In genomic region chr11:103682318-103683184, GRCh38 we compare ENCODE assay signal across 8 cellular contexts.
DNase-seq lines count a peak whose midpoint lies in the region; ATAC-seq, FAIRE-seq and TF ChIP-seq lines count a peak whose summit lies in the region.

No MANE protein-coding gene starts in this region.

- no peak overlapping the region for H4K5ac ChIP-seq in H1 (ENCODE audit: insufficient read length, low read depth, low read length)

- H3K14ac ChIP-seq in H1 (ENCODE audit: insufficient read length) (no peak overlapping the region), mesenchymal stem cell (ENCODE audit: low read length in 2 of 2) (no peak overlapping the region)

- H3K79me2 ChIP-seq in H1 (ENCODE audit: control insufficient read depth in 1 of 2, insufficient read depth in 2 of 2, low read length in 2 of 2), result no peaks in the 10 kb centered on the region

- H3K4me3 ChIP-seq in CD8-positive, alpha-beta T cell (ENCODE audit: low read depth, low read length), result no peak overlapping the region
- no peak overlapping the region for H3K4me3 ChIP-seq in H1 (ENCODE audit: extremely low read depth in 1 of 4, insufficient read depth in 2 of 4, low read depth in 3 of 4, low read length in 4 of 4)
- H3K4me3 ChIP-seq in mesenchymal stem cell (ENCODE audit: insufficient read depth in 1 of 2, low read depth in 1 of 2, low read length in 2 of 2), result peak overlapping the region in 1 of 2 experiments; percentile 45

- POLR2A ChIA-PET in CD8-positive, alpha-beta T cell (lab: Charles Lee), result no interaction called here
- POLR2A ChIA-PET in H1 (lab: Charles Lee; ENCODE audit: partially characterized antibody), result interaction anchor here (3.0 kb wide), 1 partner anchor 56 kb away, joined by 7 read pairs; no protein-coding TSS in a partner anchor

- H3K9me3 ChIP-seq in CD8-positive, alpha-beta T cell (ENCODE audit: low read length), result no peaks in the 10 kb centered on the region
- H3K9me3 ChIP-seq in H1 (ENCODE audit: insufficient read depth in 2 of 2, low read depth in 1 of 2, low read length in 1 of 2) (no peaks in the 10 kb centered on the region), mesenchymal stem cell (ENCODE audit: control insufficient read depth, low read length) (peaks cover 7% of the 10 kb centered on the region)

- TF ChIP-seq CTCF in CD8-positive, alpha-beta T cell (IDR thresholded peaks at IDR 0.05), result peak; percentile 35
- TF ChIP-seq CTCF in H1 (IDR thresholded peaks at IDR 0.05; ENCODE audit: control extremely low read depth in 1 of 3, insufficient read depth in 1 of 3, low read depth in 1 of 3, low read length in 3 of 3), result peak; percentile 38 to 95 (median 81)

- no peak overlapping the region for H2BK120ac ChIP-seq in H1 (replicated peaks; ENCODE audit: low read depth, low read length)
- no peak overlapping the region for H2BK120ac ChIP-seq in mesenchymal stem cell (ENCODE audit: low read depth, low read length)

- H3K23me2 ChIP-seq in H1 (ENCODE audit: low read depth, low read length), result no peaks in the 10 kb centered on the region

- H4K91ac ChIP-seq in H1 (replicated peaks; ENCODE audit: insufficient read length, low read length) (peak overlapping the region; percentile 58), mesenchymal stem cell (ENCODE audit: low read length) (no peak overlapping the region)

- peak; percentile 3 to 60 (median 27) for DNase-seq in CD8-positive, alpha-beta T cell
- DNase-seq in NCI-H524 (lab: John Stamatoyannopoulos, UW), result peak; percentile 47 to 79
- peak; percentile 85 for DNase-seq in activated CD4-positive, alpha-beta T cell treated with anti-CD3 and anti-CD28 coated beads, Interleukin-2, amount 10 ng/mL, durations not matched to agents 24 days and 14 days
- peak; percentile 53 to 73 for DNase-seq in H1 (ENCODE audit: low read depth in 1 of 2, low spot score in 2 of 2)
- DNase-seq in mesenchymal stem cell, result peak; percentile 74
- peak; percentile 1 for DNase-seq in stimulated activated naive CD4-positive, alpha-beta T cell treated with Interleukin-2 at 50 U/mL for 16 hours (lab: John Stamatoyannopoulos, UW)

- H3K79me1 ChIP-seq in H1 (ENCODE audit: low read depth, low read length), result no peaks in the 10 kb centered on the region
- H3K79me1 ChIP-seq in mesenchymal stem cell (replicated peaks; ENCODE audit: low read length, poor library complexity, severe bottlenecking), result no peaks in the 10 kb centered on the region

- no peaks in the 10 kb centered on the region for H3K36me3 Mint-ChIP-seq in CD8-positive, alpha-beta T cell
- no peaks in the 10 kb centered on the region for H3K36me3 Mint-ChIP-seq in activated CD4-positive, alpha-beta T cell treated with anti-CD3 and anti-CD28 coated beads, Interleukin-2, amount 10 ng/mL, durations not matched to agents 24 days and 14 days (ENCODE audit: low read depth)

- no peaks in the 10 kb centered on the region for H4K20me1 ChIP-seq in H1 (replicated peaks in 1 of 2; ENCODE audit: control insufficient read depth in 1 of 2, insufficient read depth in 2 of 2, low read length in 2 of 2)

- H3K4me3 Mint-ChIP-seq in CD8-positive, alpha-beta T cell, result no peak overlapping the region
- no peak overlapping the region for H3K4me3 Mint-ChIP-seq in activated CD4-positive, alpha-beta T cell treated with anti-CD3 and anti-CD28 coated beads, Interleukin-2, amount 10 ng/mL, durations not matched to agents 24 days and 14 days

- H2BK15ac ChIP-seq in H1 (ENCODE audit: low read length) (no peak overlapping the region), mesenchymal stem cell (ENCODE audit: low read depth, poor library complexity, severe bottlenecking) (no peak overlapping the region)

- H2AK5ac ChIP-seq in H1 (ENCODE audit: low read depth, low read length) (no peak overlapping the region), mesenchymal stem cell (ENCODE audit: low read length, severe bottlenecking) (no peak overlapping the region)

- H3K56ac ChIP-seq in H1 (replicated peaks; ENCODE audit: insufficient read length, low read depth, low read length), result no peak overlapping the region

- WGBS in H1 (ENCODE audit: extremely low coverage in 1 of 2, insufficient coverage in 1 of 2, insufficient read length in 1 of 2, insufficient replicate concordance in 2 of 2, low coverage in 1 of 2, low lambda C conversion rate in 2 of 2, missing lambda C conversion rate in 1 of 2), 2 experiments, result 38% methylated on average over 8 of the region's 8 CpGs; no CpG with 5 or more reads in 1 of the 2 experiments
- 35% methylated on average over 8 of the region's 8 CpGs for WGBS in mesenchymal stem cell

- H4K8ac ChIP-seq in H1 (ENCODE audit: extremely low read depth, insufficient read depth, low read length), result no peak overlapping the region
- H4K8ac ChIP-seq in mesenchymal stem cell (ENCODE audit: low read length), result peak overlapping the region; percentile 36

- H2BK12ac ChIP-seq in H1 (ENCODE audit: low read depth, low read length) (no peak overlapping the region), mesenchymal stem cell (ENCODE audit: low read length in 2 of 2) (peak overlapping the region in 1 of 2 experiments; percentile 32)

- H2BK5ac ChIP-seq in H1 (ENCODE audit: low read depth, low read length), result no peak overlapping the region
- no peak overlapping the region for H2BK5ac ChIP-seq in mesenchymal stem cell (ENCODE audit: low read depth, low read length, poor library complexity, severe bottlenecking)

- peak; percentile 78 for ATAC-seq in CD8-positive, alpha-beta T cell
- ATAC-seq in GM19324 (IDR thresholded peaks at IDR 0.05; ENCODE audit: low FRiP score, unreplicated experiment), result peak; percentile 91
- ATAC-seq in HG03280 (IDR thresholded peaks at IDR 0.05; ENCODE audit: unreplicated experiment), result peak; percentile 97

- H3K4ac ChIP-seq in H1 (replicated peaks; ENCODE audit: insufficient read length, low read depth, low read length) (no peak overlapping the region), mesenchymal stem cell (ENCODE audit: low read depth in 1 of 2, low read length in 2 of 2) (no peak overlapping the region)

- H3K27me3 Mint-ChIP-seq in CD8-positive, alpha-beta T cell (ENCODE audit: low read depth), result no peaks in the 10 kb centered on the region
- no peaks in the 10 kb centered on the region for H3K27me3 Mint-ChIP-seq in activated CD4-positive, alpha-beta T cell treated with anti-CD3 and anti-CD28 coated beads, Interleukin-2, amount 10 ng/mL, durations not matched to agents 24 days and 14 days

- TF ChIP-seq POLR2A in H1 (IDR thresholded peaks at IDR 0.05; ENCODE audit: control extremely low read depth in 1 of 2, low read depth in 2 of 2, low read length in 2 of 2), result no peak

- H3K27ac ChIP-seq in CD8-positive, alpha-beta T cell (ENCODE audit: low read depth, low read length), result no peak overlapping the region
- H3K27ac ChIP-seq in H1 (ENCODE audit: low read depth, low read length) (no peak overlapping the region), mesenchymal stem cell (ENCODE audit: low read length, poor library complexity, severe bottlenecking) (no peak overlapping the region)

- TF ChIP-seq EP300 in H1 (IDR thresholded peaks at IDR 0.05; ENCODE audit: borderline replicate concordance in 1 of 2, low read depth in 2 of 2, low read length in 2 of 2), result no peak

- H3K4me2 ChIP-seq in H1 (ENCODE audit: insufficient read depth in 1 of 2, low read depth in 2 of 2, low read length in 2 of 2) (peak overlapping the region in 1 of 2 experiments; percentile 24; a peak in 1 of 4 replicates), mesenchymal stem cell (ENCODE audit: low read length, poor library complexity, severe bottlenecking) (no peak overlapping the region)

- H3K9ac ChIP-seq in H1 (replicated peaks in 1 of 4; ENCODE audit: extremely low read depth in 1 of 4, low read depth in 3 of 4, low read length in 3 of 4), result no peak overlapping the region
- peak overlapping the region; percentile 45 for H3K9ac ChIP-seq in mesenchymal stem cell (ENCODE audit: low read length)

- H2BK20ac ChIP-seq in H1 (ENCODE audit: low read length), result no peak overlapping the region

- TF ChIP-seq RAD21 in H1 (IDR thresholded peaks at IDR 0.05 in 1 of 2, conservative IDR thresholded peaks at IDR 0.05 in 1 of 2; ENCODE audit: low read depth in 2 of 2, low read length in 2 of 2), result peak; percentile 98

- H3K27ac Mint-ChIP-seq in CD8-positive, alpha-beta T cell, result no peak overlapping the region
- H3K27ac Mint-ChIP-seq in activated CD4-positive, alpha-beta T cell treated with anti-CD3 and anti-CD28 coated beads, Interleukin-2, amount 10 ng/mL, durations not matched to agents 24 days and 14 days, result no peak overlapping the region

- H2AFZ ChIP-seq in H1 (ENCODE audit: low read length) (peak overlapping the region; percentile 90), mesenchymal stem cell (ENCODE audit: low read depth, low read length) (no peak overlapping the region)

- peaks cover 4% of the 10 kb centered on the region for H3K4me1 Mint-ChIP-seq in CD8-positive, alpha-beta T cell (ENCODE audit: low read depth)
- H3K4me1 Mint-ChIP-seq in activated CD4-positive, alpha-beta T cell treated with anti-CD3 and anti-CD28 coated beads, Interleukin-2, amount 10 ng/mL, durations not matched to agents 24 days and 14 days, result peaks cover 5% of the 10 kb centered on the region

- H3K9me3 Mint-ChIP-seq in CD8-positive, alpha-beta T cell, result no peaks in the 10 kb centered on the region
- no peaks in the 10 kb centered on the region for H3K9me3 Mint-ChIP-seq in activated CD4-positive, alpha-beta T cell treated with anti-CD3 and anti-CD28 coated beads, Interleukin-2, amount 10 ng/mL, durations not matched to agents 24 days and 14 days

- no peaks in the 10 kb centered on the region for H3K36me3 ChIP-seq in CD8-positive, alpha-beta T cell (ENCODE audit: insufficient read depth, low read length)
- no peaks in the 10 kb centered on the region for H3K36me3 ChIP-seq in H1 (ENCODE audit: control insufficient read depth in 2 of 4, insufficient read depth in 4 of 4, low read length in 3 of 4)
- no peaks in the 10 kb centered on the region for H3K36me3 ChIP-seq in mesenchymal stem cell (ENCODE audit: control insufficient read depth in 1 of 2, insufficient read depth in 2 of 2, low read depth in 1 of 2, low read length in 2 of 2)

- H3K27me3 ChIP-seq in CD8-positive, alpha-beta T cell (ENCODE audit: insufficient read depth, low read length), result no peaks in the 10 kb centered on the region
- H3K27me3 ChIP-seq in H1 (replicated peaks in 1 of 4; ENCODE audit: control insufficient read depth in 3 of 4, extremely low read depth in 1 of 4, insufficient read depth in 3 of 4, low read length in 3 of 4), result no peaks in the 10 kb centered on the region
- no peaks in the 10 kb centered on the region for H3K27me3 ChIP-seq in mesenchymal stem cell (ENCODE audit: control insufficient read depth in 1 of 2, insufficient read depth in 1 of 2, low read length in 2 of 2)

- intact Hi-C loops in CD8-positive, alpha-beta T cell (cut with DNase I, micrococcal nuclease), result loop anchor here (2.0 to 5.0 kb wide), 2 partner anchors 468 to 470 kb away; no protein-coding TSS in a partner anchor
- intact Hi-C loops in activated CD4-positive, alpha-beta T cell treated with anti-CD3 and anti-CD28 coated beads, Interleukin-2, amount 10 ng/mL, durations not matched to agents 24 days and 14 days (cut with micrococcal nuclease), result loop anchor here (5.0 kb wide), 1 partner anchor 470 kb away; no protein-coding TSS in a partner anchor

- H3K18ac ChIP-seq in H1 (ENCODE audit: extremely low read depth, low read length) (no peak overlapping the region), mesenchymal stem cell (ENCODE audit: low read depth in 1 of 2, low read length in 2 of 2) (peak overlapping the region; percentile 16 to 55)

- peak; percentile 100 for FAIRE-seq in H1 (lab: Jason Lieb, UNC)

- CTCF ChIA-PET in CD8-positive, alpha-beta T cell (lab: Charles Lee), result interaction anchor here (0.6 to 1.9 kb wide), 6 partner anchors 11 to 333 kb away, joined by 3 to 7 read pairs (median 4); no protein-coding TSS in a partner anchor
- CTCF ChIA-PET in H1 (lab: Charles Lee; ENCODE audit: partially characterized antibody), result interaction anchor here (0.5 to 4.7 kb wide), 58 partner anchors 8 to 594 kb away, joined by 3 to 32 read pairs (median 4); partner anchors contain the start of gene PDGFD

- H3K4me1 ChIP-seq in CD8-positive, alpha-beta T cell (ENCODE audit: insufficient read depth, low read length), result no peaks in the 10 kb centered on the region
- H3K4me1 ChIP-seq in H1 (replicated peaks in 1 of 4; ENCODE audit: control insufficient read depth in 3 of 4, insufficient read depth in 4 of 4, low read length in 3 of 4) (peaks cover 3 to 6% (median 3%) of the 10 kb centered on the region in 4 experiments; a peak in 4 of 7 replicates), mesenchymal stem cell (ENCODE audit: control insufficient read depth, insufficient read depth, low read depth, low read length) (peaks cover 3% of the 10 kb centered on the region)

- H3K23ac ChIP-seq in H1 (ENCODE audit: insufficient read length), result no peak overlapping the region
- no peak overlapping the region for H3K23ac ChIP-seq in mesenchymal stem cell (ENCODE audit: low read length in 2 of 2)

Comparison
In these comparisons a context has a peak if more than half of its experiments do, and no peak if none do; other contexts are left out.
1. DNase-seq: peak in every context shown above with its lines; median percentile 85 in activated CD4-positive, alpha-beta T cell treated with anti-CD3 and anti-CD28 coated beads, Interleukin-2, amount 10 ng/mL, durations not matched to agents 24 days and 14 days; 74 in mesenchymal stem cell; 63 in NCI-H524; 63 in H1; 27 in CD8-positive, alpha-beta T cell; 1 in stimulated activated naive CD4-positive, alpha-beta T cell treated with Interleukin-2 at 50 U/mL for 16 hours.